Comparison of ENCODE assay signal across 18 cellular contexts in the genomic region with DNA sequence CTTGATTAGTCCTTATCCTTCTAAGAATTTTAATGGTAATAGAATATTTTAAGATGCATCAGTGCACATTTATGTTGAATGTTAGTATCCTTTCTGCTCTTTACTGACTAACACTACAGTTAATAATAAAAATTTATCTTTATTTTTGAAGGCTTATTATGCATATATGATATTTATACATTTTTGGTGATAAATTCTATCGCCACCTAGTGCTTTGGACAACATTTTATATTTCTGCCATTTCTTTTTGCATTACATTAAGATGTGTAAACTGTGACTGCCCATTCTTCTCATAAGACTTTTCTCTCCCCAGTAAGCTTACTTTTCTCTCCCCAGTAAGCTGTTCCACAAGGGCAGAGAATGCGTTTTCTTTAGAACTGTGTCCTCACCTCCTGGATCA.
DNase-seq lines count a peak whose midpoint lies in the region; ATAC-seq, FAIRE-seq and TF ChIP-seq lines count a peak whose summit lies in the region.
"Had no signal": no experiment of that assay in that cellular context is flagged by ENCODE, and none has a peak within 500 bp of the region (broad histone marks: within the 10 kb centered on the region; RNA-seq: fewer than 3 reads in every experiment).

No MANE protein-coding gene starts in this region.

- H3K36me3 Mint-ChIP-seq in chondrocyte (ENCODE audit: low read depth) (no peaks in the 10 kb centered on the region), osteocyte (ENCODE audit: unreplicated experiment) (no peaks in the 10 kb centered on the region)
- no peaks in the 10 kb centered on the region for H3K36me3 Mint-ChIP-seq in activated T-helper 1 cell treated with anti-CD3 and anti-CD28 coated beads, Interleukin-12 subunit alpha, Interleukin-12 subunit beta, Interleukin-2, Interleukin-4 antibody, amounts not matched to agents 30 ng/mL and 10 ng/mL and 1 ng/mL, durations not matched to agents 14 hours and 24 hours and 36 hours (ENCODE audit: low read depth)
- H3K36me3 Mint-ChIP-seq: CD8-positive, alpha-beta T cell had no signal

- H3K27me3 Mint-ChIP-seq in chondrocyte (ENCODE audit: low read depth): no peaks in the 10 kb centered on the region
- no peaks in the 10 kb centered on the region for H3K27me3 Mint-ChIP-seq in osteocyte (ENCODE audit: unreplicated experiment)
- H3K27me3 Mint-ChIP-seq in activated T-helper 1 cell treated with anti-CD3 and anti-CD28 coated beads, Interleukin-12 subunit alpha, Interleukin-12 subunit beta, Interleukin-2, Interleukin-4 antibody, amounts not matched to agents 30 ng/mL and 10 ng/mL and 1 ng/mL, durations not matched to agents 14 hours and 24 hours and 36 hours (ENCODE audit: insufficient read depth): no peaks in the 10 kb centered on the region

- peak; percentile 14 for TF ChIP-seq CTCF in D721Med (IDR thresholded peaks at IDR 0.05; ENCODE audit: insufficient read depth, missing control alignments)
- peak; percentile 41; the same call in 1 of the 2 replicates for TF ChIP-seq CTCF in LNCAP (IDR thresholded peaks at IDR 0.05)
- TF ChIP-seq CTCF in chondrocyte (IDR thresholded peaks at IDR 0.05): peak; percentile 75
- TF ChIP-seq CTCF in osteocyte (IDR thresholded peaks at IDR 0.05): peak; percentile 53

- H3K27ac Mint-ChIP-seq in chondrocyte (ENCODE audit: unreplicated experiment) (no peak overlapping the region), osteocyte (ENCODE audit: unreplicated experiment) (no peak overlapping the region)
- no peak overlapping the region for H3K27ac Mint-ChIP-seq in activated T-helper 1 cell treated with anti-CD3 and anti-CD28 coated beads, Interleukin-12 subunit alpha, Interleukin-12 subunit beta, Interleukin-2, Interleukin-4 antibody, amounts not matched to agents 30 ng/mL and 10 ng/mL and 1 ng/mL, durations not matched to agents 14 hours and 24 hours and 36 hours
- H3K27ac Mint-ChIP-seq: CD8-positive, alpha-beta T cell; GM23338 had no signal

- FAIRE-seq in D721Med (lab: Jason Lieb, UNC): no peak
- FAIRE-seq: GM12892 had no signal

- H3K9me3 Mint-ChIP-seq in chondrocyte (ENCODE audit: low read depth) (no peaks in the 10 kb centered on the region), osteocyte (ENCODE audit: unreplicated experiment) (no peaks in the 10 kb centered on the region)
- H3K9me3 Mint-ChIP-seq in activated T-helper 1 cell treated with anti-CD3 and anti-CD28 coated beads, Interleukin-12 subunit alpha, Interleukin-12 subunit beta, Interleukin-2, Interleukin-4 antibody, amounts not matched to agents 30 ng/mL and 10 ng/mL and 1 ng/mL, durations not matched to agents 14 hours and 24 hours and 36 hours: no peaks in the 10 kb centered on the region
- H3K9me3 Mint-ChIP-seq: CD8-positive, alpha-beta T cell; GM23338 had no signal

- no peak for ATAC-seq in GM19035 (IDR thresholded peaks at IDR 0.05; ENCODE audit: unreplicated experiment)
- ATAC-seq: CD8-positive, alpha-beta T cell; GM23338 had no signal

- H3K4me3 Mint-ChIP-seq in chondrocyte (ENCODE audit: unreplicated experiment) (no peak overlapping the region), osteocyte (ENCODE audit: unreplicated experiment) (no peak overlapping the region)
- no peak overlapping the region for H3K4me3 Mint-ChIP-seq in activated T-helper 1 cell treated with anti-CD3 and anti-CD28 coated beads, Interleukin-12 subunit alpha, Interleukin-12 subunit beta, Interleukin-2, Interleukin-4 antibody, amounts not matched to agents 30 ng/mL and 10 ng/mL and 1 ng/mL, durations not matched to agents 14 hours and 24 hours and 36 hours
- H3K4me3 Mint-ChIP-seq: CD8-positive, alpha-beta T cell; GM23338 had no signal

- DNase-seq in D721Med (ENCODE audit: insufficient read length, low spot score) (no peak), chondrocyte (ENCODE audit: low spot score) (no peak), osteocyte (ENCODE audit: extremely low spot score, unreplicated experiment) (no peak)
- no peak for DNase-seq in activated T-helper 1 cell treated with anti-CD3 and anti-CD28 coated beads, Interleukin-12 subunit alpha, Interleukin-12 subunit beta, Interleukin-2, Interleukin-4 antibody, amounts not matched to agents 30 ng/mL and 10 ng/mL and 1 ng/mL, durations not matched to agents 14 hours and 24 hours and 36 hours (ENCODE audit: low spot score)
- DNase-seq in activated CD4-positive, alpha-beta T cell treated with anti-CD3 and anti-CD28 coated beads, Interleukin-2, amount 50 U/mL, for 1 hour: no peak
- DNase-seq: ACHN; CD8-positive, alpha-beta T cell; DMS153; KG1; MV-4-11; NCI-H1694; NCI-H446; NCI-H526 treated with DMSO at 0.1 percent for 48 hours; Right ventricle myocardium superior had no signal

- H3K4me1 Mint-ChIP-seq in chondrocyte (ENCODE audit: low read depth): no peaks in the 10 kb centered on the region
- H3K4me1 Mint-ChIP-seq in osteocyte (ENCODE audit: unreplicated experiment): no peaks in the 10 kb centered on the region
- no peaks in the 10 kb centered on the region for H3K4me1 Mint-ChIP-seq in activated T-helper 1 cell treated with anti-CD3 and anti-CD28 coated beads, Interleukin-12 subunit alpha, Interleukin-12 subunit beta, Interleukin-2, Interleukin-4 antibody, amounts not matched to agents 30 ng/mL and 10 ng/mL and 1 ng/mL, durations not matched to agents 14 hours and 24 hours and 36 hours (ENCODE audit: low read depth)

- intact Hi-C loops in activated T-helper 1 cell treated with anti-CD3 and anti-CD28 coated beads, Interleukin-12 subunit alpha, Interleukin-12 subunit beta, Interleukin-2, Interleukin-4 antibody, amounts not matched to agents 30 ng/mL and 10 ng/mL and 1 ng/mL, durations not matched to agents 14 hours and 24 hours and 36 hours (cut with micrococcal nuclease): no loop called here

Comparison
In these comparisons a context has a peak if more than half of its experiments do, and no peak if none do; other contexts are left out.
1. CTCF ChIP-seq: peak in every context shown above with its lines; median percentile 75 in chondrocyte; 53 in osteocyte; 41 in LNCAP; 14 in D721Med.